ENCODE assay signal across 22 cellular contexts in the genomic region with DNA sequence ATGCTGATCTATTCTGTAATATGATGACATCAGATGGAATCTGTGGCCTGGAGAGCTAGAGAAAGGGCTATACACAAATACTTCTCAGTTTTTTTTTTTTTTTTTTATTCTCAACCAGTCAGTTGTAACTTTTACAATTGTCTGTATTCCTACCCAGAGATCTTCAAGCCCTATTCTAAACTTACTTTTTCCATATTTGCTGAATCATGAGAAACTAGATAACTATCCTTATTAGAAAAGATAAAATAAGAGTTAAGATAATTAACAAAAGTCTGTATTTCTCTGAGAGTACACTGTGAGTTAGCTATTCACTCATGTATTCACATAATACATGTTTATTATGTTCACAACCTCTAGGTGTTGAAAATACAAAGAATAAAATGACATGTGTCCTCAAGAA.
"Had no signal": no experiment of that assay in that cellular context is flagged by ENCODE, and none has a peak within 500 bp of the region (broad histone marks: within the 10 kb centered on the region; RNA-seq: fewer than 3 reads in every experiment).

No MANE protein-coding gene starts in this region.

- H3K27me3 Mint-ChIP-seq: activated CD4-positive, alpha-beta memory T cell treated with anti-CD3 and anti-CD28 coated beads for 36 hours; natural killer cell treated with Interleukin-12 subunit alpha and Interleukin-12 subunit beta and Interleukin-15 and Interleukin-18, amount 100 ng/mL, for 72 hours; T-helper 17 cell; type B pancreatic cell had no signal

- H3K27me3 ChIP-seq: body of pancreas, cardiac muscle cell, neutrophil, ovary, right atrium auricular region had no signal

- H3K4me3 ChIP-seq: body of pancreas, cardiac muscle cell, ovary, psoas muscle, right atrium auricular region, thoracic aorta had no signal

- H3K4me3 Mint-ChIP-seq: activated CD4-positive, alpha-beta memory T cell treated with anti-CD3 and anti-CD28 coated beads for 36 hours; activated naive CD4-positive, alpha-beta T cell treated with anti-CD3 and anti-CD28 coated beads for 36 hours; natural killer cell treated with Interleukin-12 subunit alpha and Interleukin-12 subunit beta and Interleukin-15 and Interleukin-18, amount 100 ng/mL, for 72 hours; T-helper 17 cell; type B pancreatic cell had no signal

- DNase-seq: activated CD4-positive, alpha-beta memory T cell treated with anti-CD3 and anti-CD28 coated beads for 36 hours; activated CD4-positive, alpha-beta T cell treated with anti-CD3 and anti-CD28 coated beads for 48 hours; activated naive CD4-positive, alpha-beta T cell treated with anti-CD3 and anti-CD28 coated beads for 36 hours; activated T-cell treated with anti-CD3 and anti-CD28 coated beads, Interleukin-2, amount 50 U/mL, for 48 hours; anterior cingulate cortex; body of pancreas; erythroblast; foreskin melanocyte; hippocampal formation; left ventricle myocardium superior; midbrain; ovary; psoas muscle; stimulated activated CD4-positive, alpha-beta T cell treated with anti-CD3 and anti-CD28 coated beads, Interleukin-4, amount 100 ng/mL, for 24 hours; stimulated activated naive CD4-positive, alpha-beta T cell treated with Interleukin-2 at 50 U/mL for 16 hours; T-helper 17 cell had no signal

- H3K4me1 ChIP-seq: body of pancreas, psoas muscle, right atrium auricular region had no signal

- H3K36me3 ChIP-seq: cardiac muscle cell, neutrophil, ovary, right atrium auricular region, thoracic aorta had no signal

- ATAC-seq: body of pancreas; left ventricle myocardium superior; natural killer cell treated with Interleukin-12 subunit alpha and Interleukin-12 subunit beta and Interleukin-15 and Interleukin-18, amount 100 ng/mL, for 72 hours; psoas muscle; T-helper 17 cell had no signal

- H3K9me3 Mint-ChIP-seq: activated naive CD4-positive, alpha-beta T cell treated with anti-CD3 and anti-CD28 coated beads for 36 hours had no signal

- H3K9me3 ChIP-seq: body of pancreas, neutrophil, ovary, psoas muscle, right atrium auricular region, thoracic aorta had no signal

- H3K36me3 Mint-ChIP-seq: activated CD4-positive, alpha-beta memory T cell treated with anti-CD3 and anti-CD28 coated beads for 36 hours; natural killer cell treated with Interleukin-12 subunit alpha and Interleukin-12 subunit beta and Interleukin-15 and Interleukin-18, amount 100 ng/mL, for 72 hours; type B pancreatic cell had no signal

- H3K27ac ChIP-seq: body of pancreas, cardiac muscle cell, neutrophil, ovary, psoas muscle, right atrium auricular region, thoracic aorta had no signal

- H3K27ac Mint-ChIP-seq: activated CD4-positive, alpha-beta memory T cell treated with anti-CD3 and anti-CD28 coated beads for 36 hours; activated naive CD4-positive, alpha-beta T cell treated with anti-CD3 and anti-CD28 coated beads for 36 hours; natural killer cell treated with Interleukin-12 subunit alpha and Interleukin-12 subunit beta and Interleukin-15 and Interleukin-18, amount 100 ng/mL, for 72 hours; T-helper 17 cell; type B pancreatic cell had no signal

- H3K4me1 Mint-ChIP-seq: T-helper 17 cell had no signal
